ENCODE assay signal across 36 cellular contexts in genomic region chr5:22846686-22847085, GRCh38. TPM values are rescaled to one million over a fixed set of nuclear protein-coding genes. Genes with fewer than 3 reads are reported as not detected.
"Had no signal": no experiment of that assay in that cellular context is flagged by ENCODE, and none has a peak within 500 bp of the region (broad histone marks: within the 10 kb centered on the region; RNA-seq: fewer than 3 reads in every experiment).

No MANE protein-coding gene starts in this region.

- H3K36me3 ChIP-seq: MG63 had no signal

- H3K27me3 ChIP-seq: MG63 had no signal

- DNase-seq: Karpas-422, Kasumi-1, MG63, MM.1S, MV-4-11, NCI-H1048, NCI-H1092, NCI-H1092 treated with DMSO at 0.1 percent for 48 hours, NCI-H1105, NCI-H1105 treated with DMSO at 0.1 percent for 48 hours, NCI-H1417, NCI-H1417 treated with DMSO at 0.1 percent for 48 hours, NCI-H1436, NCI-H1436 treated with DMSO at 0.1 percent for 48 hours, NCI-H146, NCI-H1694, NCI-H1694 treated with DMSO at 0.1 percent for 48 hours, NCI-H187, NCI-H187 treated with DMSO at 0.1 percent for 48 hours, NCI-H1930, NCI-H2029, NCI-H2029 treated with DMSO at 0.1 percent for 48 hours, NCI-H2081, NCI-H2081 treated with DMSO at 0.1 percent for 48 hours, NCI-H2107, NCI-H2171, NCI-H2227 treated with DMSO at 0.1 percent for 48 hours, NCI-H226, NCI-H345, NCI-H446, NCI-H446 treated with DMSO at 0.1 percent for 48 hours, NCI-H510A, NCI-H510A treated with DMSO at 0.1 percent for 48 hours had no signal

- H3K4me3 ChIP-seq: MG63 had no signal

- H3K9me3 ChIP-seq: MG63 had no signal

RNA-seq across cellular contexts. Expression of gene CDH12, which starts 6.5 kb away (rescaled TPM):
- total RNA-seq: LHCN-M2, MCF 10A, NCI-H460 had no signal
